ENCODE assay signal across 21 cellular contexts in the genomic region with DNA sequence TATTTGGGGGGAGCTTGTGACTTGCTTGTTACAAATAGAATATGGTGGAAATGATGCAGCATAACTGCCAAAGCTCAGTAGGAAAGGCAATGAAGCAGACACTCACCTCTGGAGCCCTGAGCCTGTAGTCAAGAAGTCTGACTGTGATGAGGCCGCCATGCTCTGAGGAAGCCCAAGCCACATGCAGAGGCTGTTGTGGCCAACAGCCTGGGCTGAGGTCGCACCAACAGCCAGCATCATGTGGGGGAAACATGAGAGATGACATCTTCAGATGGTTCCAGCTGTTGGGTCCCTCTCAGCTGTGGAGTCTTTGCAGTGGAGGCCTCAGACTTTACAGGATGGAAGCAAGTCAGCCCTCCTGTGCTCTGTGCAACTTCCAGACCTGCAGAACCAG.
DNase-seq lines count a peak whose midpoint lies in the region; FAIRE-seq and TF ChIP-seq lines count a peak whose summit lies in the region.
"Had no signal": no experiment of that assay in that cellular context is flagged by ENCODE, and none has a peak within 500 bp of the region (broad histone marks: within the 10 kb centered on the region; RNA-seq: fewer than 3 reads in every experiment).

No MANE protein-coding gene starts in this region.

- DNase-seq in GDM1 (lab: John Stamatoyannopoulos, UW) (peak; percentile 11), astrocyte (ENCODE audit: low read depth) (no peak), C1 segment of cervical spinal cord (lab: John Stamatoyannopoulos, UW) (no peak), RKO (ENCODE audit: low spot score) (no peak), anterior cingulate cortex (lab: John Stamatoyannopoulos, UW) (no peak), nephron progenitor cell (no peak)
- DNase-seq: central memory CD4-positive, alpha-beta T cell; kidney glomerular epithelial cell; MM.1S; NCI-H1436; NCI-H524 treated with DMSO at 0.1 percent for 48 hours; stimulated activated CD4-positive, alpha-beta T cell treated with anti-CD3 and anti-CD28 coated beads, Interleukin-4, amount 100 ng/mL, for 1 hour; T-cell had no signal

- H3K36me3 Mint-ChIP-seq in astrocyte (ENCODE audit: low read depth, unreplicated experiment), result no peaks in the 10 kb centered on the region
- H3K36me3 Mint-ChIP-seq in nephron (ENCODE audit: low read depth), result no peaks in the 10 kb centered on the region
- no peaks in the 10 kb centered on the region for H3K36me3 Mint-ChIP-seq in nephron progenitor cell (ENCODE audit: low read depth)
- H3K36me3 Mint-ChIP-seq: mesothelial cell of epicardium, T-cell had no signal

- FAIRE-seq in astrocyte (lab: Jason Lieb, UNC), result no peak
- FAIRE-seq: H54, TTC549 had no signal

- TF ChIP-seq CTCF in astrocyte (IDR thresholded peaks at IDR 0.05; ENCODE audit: insufficient read depth, low read depth, low read length) (no peak), nephron (IDR thresholded peaks at IDR 0.05; ENCODE audit: unreplicated experiment in 3 of 3) (no peak), nephron progenitor cell (IDR thresholded peaks at IDR 0.05) (no peak)

- H2AFZ ChIP-seq in astrocyte (ENCODE audit: low read depth, low read length), result no peak overlapping the region

- no peaks in the 10 kb centered on the region for H3K9me3 Mint-ChIP-seq in astrocyte (ENCODE audit: unreplicated experiment)
- no peaks in the 10 kb centered on the region for H3K9me3 Mint-ChIP-seq in nephron
- H3K9me3 Mint-ChIP-seq in nephron progenitor cell, result peaks cover 7% of the 10 kb centered on the region
- H3K9me3 Mint-ChIP-seq: T-cell had no signal

- H3K4me1 Mint-ChIP-seq in astrocyte (ENCODE audit: low read depth, unreplicated experiment), result peaks cover 10% of the 10 kb centered on the region
- H3K4me1 Mint-ChIP-seq in nephron, result peaks cover 44% of the 10 kb centered on the region
- H3K4me1 Mint-ChIP-seq in nephron progenitor cell, result peaks cover 44% of the 10 kb centered on the region
- H3K4me1 Mint-ChIP-seq: T-cell had no signal

- no peak overlapping the region for H3K4me3 ChIP-seq in BLaER1
- H3K4me3 ChIP-seq in astrocyte (ENCODE audit: insufficient read depth, low read depth, low read length), result no peak overlapping the region
- H3K4me3 ChIP-seq: prostate gland, smooth muscle cell had no signal

- H3K27ac ChIP-seq in BLaER1 (no peak overlapping the region), astrocyte (ENCODE audit: low read depth, low read length) (no peak overlapping the region)
- H3K27ac ChIP-seq: epithelial cell of prostate had no signal

- peak overlapping the region; percentile 9; the same call in 1 of the 2 replicates for H3K4me2 ChIP-seq in BLaER1
- H3K4me2 ChIP-seq in astrocyte (ENCODE audit: low read length), result no peak overlapping the region
- H3K4me2 ChIP-seq: smooth muscle cell had no signal

- H3K36me3 ChIP-seq in BLaER1 (no peaks in the 10 kb centered on the region), astrocyte (ENCODE audit: insufficient read depth, low read length) (no peaks in the 10 kb centered on the region)
- H3K36me3 ChIP-seq: prostate gland had no signal

- no peaks in the 10 kb centered on the region for H3K79me2 ChIP-seq in astrocyte (ENCODE audit: insufficient read depth, low read length)

- no peaks in the 10 kb centered on the region for H3K9me3 ChIP-seq in BLaER1
- H3K9me3 ChIP-seq in astrocyte (ENCODE audit: insufficient read depth, low read depth, low read length), result no peaks in the 10 kb centered on the region
- H3K9me3 ChIP-seq: prostate gland had no signal

- H3K4me3 Mint-ChIP-seq in astrocyte (ENCODE audit: unreplicated experiment) (no peak overlapping the region), nephron (no peak overlapping the region), nephron progenitor cell (no peak overlapping the region)
- H3K4me3 Mint-ChIP-seq: mesothelial cell of epicardium, T-cell had no signal

- H3K27me3 ChIP-seq in BLaER1 (no peaks in the 10 kb centered on the region), astrocyte (ENCODE audit: insufficient read depth, low read length) (no peaks in the 10 kb centered on the region)

- H3K4me1 ChIP-seq in BLaER1 (peaks cover 41% of the 10 kb centered on the region), astrocyte (ENCODE audit: insufficient read depth, low read length) (peaks cover 19% of the 10 kb centered on the region)
- H3K4me1 ChIP-seq: prostate gland had no signal

- H3K9ac ChIP-seq in BLaER1, result no peak overlapping the region
- peak overlapping the region; percentile 68 for H3K9ac ChIP-seq in astrocyte (ENCODE audit: low read length)

- H3K27me3 Mint-ChIP-seq in astrocyte (ENCODE audit: low read depth, unreplicated experiment) (peaks cover 12% of the 10 kb centered on the region), nephron (ENCODE audit: low read depth) (peaks cover 4% of the 10 kb centered on the region), nephron progenitor cell (ENCODE audit: low read depth, poor library complexity) (peaks cover 14% of the 10 kb centered on the region)

- no peak overlapping the region for H3K27ac Mint-ChIP-seq in astrocyte (ENCODE audit: unreplicated experiment)
- H3K27ac Mint-ChIP-seq in nephron, result peak overlapping the region; percentile 94 to 100 (median 96)
- no peak overlapping the region for H3K27ac Mint-ChIP-seq in nephron progenitor cell
- H3K27ac Mint-ChIP-seq: mesothelial cell of epicardium, T-cell had no signal

- no peaks in the 10 kb centered on the region for H4K20me1 ChIP-seq in BLaER1
- H4K20me1 ChIP-seq in astrocyte (ENCODE audit: insufficient read depth, low read length), result no peaks in the 10 kb centered on the region

Comparison
In these comparisons a context has a peak if more than half of its experiments do, and no peak if none do; other contexts are left out.
1. H3K27ac Mint-ChIP-seq: peak in nephron (3 of 3); none in astrocyte (single experiment) and nephron progenitor cell (single experiment).